In the genomic region with DNA sequence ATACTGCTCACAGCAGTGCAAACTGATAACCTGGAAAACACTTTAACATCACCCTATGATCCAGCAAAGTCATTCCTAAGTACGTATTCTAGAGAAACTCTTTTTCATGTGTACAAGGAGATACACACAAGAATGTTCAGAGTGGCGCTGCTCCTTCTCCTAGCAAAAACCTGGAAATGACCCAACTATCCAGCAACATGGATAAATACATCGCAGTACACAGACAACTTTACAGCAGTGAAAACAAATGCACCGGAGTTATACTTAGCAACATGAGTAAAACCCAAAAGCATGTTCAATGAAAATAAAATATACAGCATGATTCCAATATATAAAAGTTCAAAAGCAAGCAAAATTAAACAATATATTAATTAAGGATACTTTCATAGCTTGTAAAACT, we compare ENCODE assay signal across 1 cellular context.
TF ChIP-seq lines count a peak whose summit lies in the region.

No MANE protein-coding gene starts in this region.

TF ChIP-seq in K562, 482 proteins besides CTCF, POLR2A, EP300 and RAD21:
- TF ChIP-seq NCOA4 (IDR thresholded peaks at IDR 0.05; ENCODE audit: partially characterized antibody) (no peak), NUFIP1 (IDR thresholded peaks at IDR 0.05; ENCODE audit: partially characterized antibody) (no peak), TARDBP (IDR thresholded peaks at IDR 0.05) (no peak), ARID1B (IDR thresholded peaks at IDR 0.05) (no peak), COPS2 (conservative IDR thresholded peaks at IDR 0.05) (no peak), MEF2A (IDR thresholded peaks at IDR 0.05; ENCODE audit: control insufficient read depth, low read depth, low read length) (no peak), ZNF609 (CRISPR knock-in tag; IDR thresholded peaks at IDR 0.05; ENCODE audit: borderline replicate concordance) (no peak), SMAD3 (CRISPR knock-in tag; conservative IDR thresholded peaks at IDR 0.05) (no peak), POLR3A (IDR thresholded peaks at IDR 0.05; ENCODE audit: borderline replicate concordance, extremely low read depth, insufficient read depth, insufficient read length) (no peak), ETS2 (tag; IDR thresholded peaks at IDR 0.05; ENCODE audit: borderline replicate concordance, poor library complexity, severe bottlenecking) (no peak), DDX20 (tag; IDR thresholded peaks at IDR 0.05; ENCODE audit: low read depth) (no peak)
- TF ChIP-seq, protein P1, sequence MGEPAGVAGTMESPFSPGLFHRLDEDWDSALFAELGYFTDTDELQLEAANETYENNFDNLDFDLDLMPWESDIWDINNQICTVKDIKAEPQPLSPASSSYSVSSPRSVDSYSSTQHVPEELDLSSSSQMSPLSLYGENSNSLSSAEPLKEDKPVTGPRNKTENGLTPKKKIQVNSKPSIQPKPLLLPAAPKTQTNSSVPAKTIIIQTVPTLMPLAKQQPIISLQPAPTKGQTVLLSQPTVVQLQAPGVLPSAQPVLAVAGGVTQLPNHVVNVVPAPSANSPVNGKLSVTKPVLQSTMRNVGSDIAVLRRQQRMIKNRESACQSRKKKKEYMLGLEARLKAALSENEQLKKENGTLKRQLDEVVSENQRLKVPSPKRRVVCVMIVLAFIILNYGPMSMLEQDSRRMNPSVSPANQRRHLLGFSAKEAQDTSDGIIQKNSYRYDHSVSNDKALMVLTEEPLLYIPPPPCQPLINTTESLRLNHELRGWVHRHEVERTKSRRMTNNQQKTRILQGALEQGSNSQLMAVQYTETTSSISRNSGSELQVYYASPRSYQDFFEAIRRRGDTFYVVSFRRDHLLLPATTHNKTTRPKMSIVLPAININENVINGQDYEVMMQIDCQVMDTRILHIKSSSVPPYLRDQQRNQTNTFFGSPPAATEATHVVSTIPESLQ (CRISPR knock-in tag; IDR thresholded peaks at IDR 0.05), result no peak
